13 cellular contexts compared by ENCODE assay signal in the genomic region with DNA sequence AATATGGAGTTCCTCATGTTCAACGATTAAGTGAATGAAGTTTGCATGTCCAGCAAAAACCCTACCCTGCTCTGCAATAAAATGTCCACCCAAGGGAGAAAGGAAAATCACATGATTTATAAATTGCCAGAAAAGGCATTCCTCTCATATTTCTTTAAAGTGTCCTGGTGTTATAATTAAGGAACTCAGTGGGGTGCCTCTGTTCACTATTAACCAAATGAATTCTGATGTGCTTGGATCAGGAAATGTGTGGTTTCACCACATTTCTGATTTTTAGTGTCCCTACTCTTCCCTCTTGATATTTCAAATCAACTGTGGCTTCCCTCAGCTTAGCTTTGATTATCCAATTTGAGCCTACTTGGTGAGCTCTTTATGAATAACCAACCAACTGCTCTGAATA.
DNase-seq lines count a peak whose midpoint lies in the region; TF ChIP-seq lines count a peak whose summit lies in the region.
"Had no signal": no experiment of that assay in that cellular context is flagged by ENCODE, and none has a peak within 500 bp of the region (broad histone marks: within the 10 kb centered on the region; RNA-seq: fewer than 3 reads in every experiment).

No MANE protein-coding gene starts in this region.

- H3K36me3 Mint-ChIP-seq in type B pancreatic cell, result peaks cover 4% of the 10 kb centered on the region
- H3K36me3 Mint-ChIP-seq: CD8-positive, alpha-beta memory T cell had no signal

- H3K9me3 Mint-ChIP-seq in type B pancreatic cell, result no peaks in the 10 kb centered on the region
- H3K9me3 Mint-ChIP-seq: CD8-positive, alpha-beta memory T cell; HFFc6 had no signal

- H3K4me3 Mint-ChIP-seq in type B pancreatic cell, result no peak overlapping the region
- H3K4me3 Mint-ChIP-seq: CD8-positive, alpha-beta memory T cell; HFFc6 had no signal

- no peak overlapping the region for H3K27ac Mint-ChIP-seq in type B pancreatic cell
- H3K27ac Mint-ChIP-seq: CD8-positive, alpha-beta memory T cell; HFFc6 had no signal

- intact Hi-C loops in cardiac septum (cut with DNase I), result loop anchor here (10.0 kb wide), 2 partner anchors 99 to 159 kb away; no protein-coding TSS in a partner anchor

- DNase-seq in Caki2 (ENCODE audit: low read depth), result peak; percentile 42
- peak; percentile 66 for DNase-seq in LoVo (ENCODE audit: low spot score)
- DNase-seq in astrocyte of the cerebellum (ENCODE audit: low read depth), result peak; percentile 65
- peak; percentile 85 for DNase-seq in renal cortical epithelial cell (ENCODE audit: low read depth)
- DNase-seq in cardiac septum (ENCODE audit: low spot score), result no peak
- DNase-seq in type B pancreatic cell (ENCODE audit: extremely low spot score, unreplicated experiment), result no peak
- no peak for DNase-seq in DMS79 treated with DMSO at 0.1 percent for 48 hours (lab: John Stamatoyannopoulos, UW)
- DNase-seq: CD8-positive, alpha-beta memory T cell; HFFc6; NCI-H1930; NCI-H446 treated with DMSO at 0.1 percent for 48 hours; NCI-H774; T-helper 1 cell had no signal

- H3K27me3 Mint-ChIP-seq in type B pancreatic cell, result no peaks in the 10 kb centered on the region
- H3K27me3 Mint-ChIP-seq: CD8-positive, alpha-beta memory T cell had no signal

- no peak for TF ChIP-seq CTCF in astrocyte of the cerebellum (IDR thresholded peaks at IDR 0.05; ENCODE audit: low read depth, low read length, missing control alignments)
- no peak for TF ChIP-seq CTCF in type B pancreatic cell (conservative IDR thresholded peaks at IDR 0.05)

- no peak overlapping the region for H3K4me3 ChIP-seq in astrocyte of the cerebellum (ENCODE audit: low read depth, low read length)

- in situ Hi-C loops in Caki2 (cut with HindIII; ENCODE audit: low pct_unique_long_range_greater_than_20kb, low sequenced_read_pairs) (no loop called here), astrocyte of the cerebellum (cut with HindIII; ENCODE audit: low sequenced_read_pairs) (no loop called here)

- peaks cover 16% of the 10 kb centered on the region for H3K4me1 Mint-ChIP-seq in type B pancreatic cell (ENCODE audit: unreplicated experiment)
- H3K4me1 Mint-ChIP-seq: CD8-positive, alpha-beta memory T cell had no signal

Comparison
In these comparisons a context has a peak if more than half of its experiments do, and no peak if none do; other contexts are left out.
1. DNase-seq: peak in Caki2 (single experiment), LoVo (single experiment), astrocyte of the cerebellum (single experiment) and renal cortical epithelial cell (single experiment); none in cardiac septum (single experiment), type B pancreatic cell (single experiment) and DMS79 treated with DMSO at 0.1 percent for 48 hours (single experiment).